Comparison of ENCODE assay signal across 1 cellular context in genomic region chr17:75762513-75763268, GRCh38.
TF ChIP-seq lines count a peak whose summit lies in the region.

No MANE protein-coding gene starts in this region.

TF ChIP-seq in A549, 52 proteins besides CTCF, POLR2A, EP300 and RAD21:
- TF ChIP-seq HOXB13 (CRISPR knock-in tag; IDR thresholded peaks at IDR 0.05; ENCODE audit: low read depth) (no peak), CHD4 (IDR thresholded peaks at IDR 0.05; ENCODE audit: borderline replicate concordance) (no peak), SMC3 (IDR thresholded peaks at IDR 0.05) (no peak)
TF ChIP-seq in A549: peak in this region for 0.
